Comparison of ENCODE assay signal across 26 cellular contexts in genomic region chr12:131362290-131363211, GRCh38.
"Had no signal": no experiment of that assay in that cellular context is flagged by ENCODE, and none has a peak within 500 bp of the region (broad histone marks: within the 10 kb centered on the region; RNA-seq: fewer than 3 reads in every experiment).

No MANE protein-coding gene starts in this region.

- H3K4me1 Mint-ChIP-seq: activated CD4-positive, alpha-beta T cell treated with anti-CD3 and anti-CD28 coated beads, Interleukin-2, amount 10 ng/mL, durations not matched to agents 24 days and 14 days; activated CD8-positive, alpha-beta memory T cell treated with anti-CD3 and anti-CD28 coated beads, Interleukin-2, amount 10 ng/mL, durations not matched to agents 7 days and 5 days; activated naive CD4-positive, alpha-beta T cell treated with anti-CD3 and anti-CD28 coated beads, Interleukin-2, amount 10 ng/mL, durations not matched to agents 7 days and 5 days; activated naive CD8-positive, alpha-beta T cell treated with anti-CD3 and anti-CD28 coated beads, Interleukin-2, amount 10 ng/mL, durations not matched to agents 7 days and 5 days; T-cell had no signal

- ATAC-seq: activated CD8-positive, alpha-beta memory T cell treated with anti-CD3 and anti-CD28 coated beads, Interleukin-2, amount 10 ng/mL, durations not matched to agents 7 days and 5 days; Right ventricle myocardium inferior; T-cell had no signal

- H3K9me3 Mint-ChIP-seq: activated CD4-positive, alpha-beta T cell treated with anti-CD3 and anti-CD28 coated beads, Interleukin-2, amount 10 ng/mL, durations not matched to agents 24 days and 14 days; activated naive CD4-positive, alpha-beta T cell treated with anti-CD3 and anti-CD28 coated beads, Interleukin-2, amount 10 ng/mL, durations not matched to agents 7 days and 5 days; activated naive CD8-positive, alpha-beta T cell treated with anti-CD3 and anti-CD28 coated beads, Interleukin-2, amount 10 ng/mL, durations not matched to agents 7 days and 5 days; activated T-cell treated with anti-CD3 and anti-CD28 coated beads, Interleukin-2, amount 50 U/mL, for 24 hours; activated T-helper 1 cell treated with anti-CD3 and anti-CD28 coated beads, Interleukin-12 subunit alpha, Interleukin-12 subunit beta, Interleukin-2, Interleukin-4 antibody, amounts not matched to agents 30 ng/mL and 10 ng/mL and 1 ng/mL, durations not matched to agents 14 hours and 24 hours and 36 hours; T-cell had no signal

- H3K27ac Mint-ChIP-seq: activated CD4-positive, alpha-beta T cell treated with anti-CD3 and anti-CD28 coated beads, Interleukin-2, amount 10 ng/mL, durations not matched to agents 24 days and 14 days; activated CD8-positive, alpha-beta memory T cell treated with anti-CD3 and anti-CD28 coated beads, Interleukin-2, amount 10 ng/mL, durations not matched to agents 7 days and 5 days; activated naive CD4-positive, alpha-beta T cell treated with anti-CD3 and anti-CD28 coated beads, Interleukin-2, amount 10 ng/mL, durations not matched to agents 7 days and 5 days; activated naive CD8-positive, alpha-beta T cell treated with anti-CD3 and anti-CD28 coated beads, Interleukin-2, amount 10 ng/mL, durations not matched to agents 7 days and 5 days; activated T-cell treated with anti-CD3 and anti-CD28 coated beads, Interleukin-2, amount 50 U/mL, for 24 hours; activated T-helper 1 cell treated with anti-CD3 and anti-CD28 coated beads, Interleukin-12 subunit alpha, Interleukin-12 subunit beta, Interleukin-2, Interleukin-4 antibody, amounts not matched to agents 30 ng/mL and 10 ng/mL and 1 ng/mL, durations not matched to agents 14 hours and 24 hours and 36 hours; T-cell had no signal

- H3K9me3 ChIP-seq: adrenal gland had no signal

- DNase-seq: activated CD4-positive, alpha-beta T cell treated with anti-CD3 and anti-CD28 coated beads, Interleukin-2, amount 10 ng/mL, durations not matched to agents 24 days and 14 days; activated CD4-positive, alpha-beta T cell treated with anti-CD3 and anti-CD28 coated beads, Interleukin-2, amount 50 U/mL, for 48 hours; activated CD4-positive, CD25-positive, alpha-beta regulatory T cell treated with anti-CD3 and anti-CD28 coated beads, Interleukin-2, amount 50 U/mL, for 72 hours; activated CD8-positive, alpha-beta memory T cell treated with anti-CD3 and anti-CD28 coated beads, Interleukin-2, amount 10 ng/mL, durations not matched to agents 7 days and 5 days; activated gamma-delta T cell treated with Interleukin-2 at 50 U/mL for 16 hours; activated naive CD4-positive, alpha-beta T cell treated with anti-CD3 and anti-CD28 coated beads, Interleukin-2, amount 10 ng/mL, durations not matched to agents 7 days and 5 days; activated naive CD8-positive, alpha-beta T cell treated with anti-CD3 and anti-CD28 coated beads, Interleukin-2, amount 10 ng/mL, durations not matched to agents 7 days and 5 days; activated T-cell treated with anti-CD3 and anti-CD28 coated beads, Interleukin-2, amount 50 U/mL, for 24 hours; adrenal gland; caudate nucleus; Karpas-422; NCI-H1105 treated with DMSO at 0.1 percent for 48 hours; NCI-H1436 treated with DMSO at 0.1 percent for 48 hours; NCI-H187; NCI-H2081 treated with DMSO at 0.1 percent for 48 hours; NCI-H446; NCI-H524; RPMI8226; T-helper 2 cell; T1000 had no signal

- H3K27ac ChIP-seq: adrenal gland, breast epithelium, SK-N-MC had no signal

- H3K27me3 ChIP-seq: adrenal gland had no signal

- H3K27me3 Mint-ChIP-seq: activated naive CD4-positive, alpha-beta T cell treated with anti-CD3 and anti-CD28 coated beads, Interleukin-2, amount 10 ng/mL, durations not matched to agents 7 days and 5 days had no signal

- H3K36me3 ChIP-seq: adrenal gland, breast epithelium had no signal

- H3K4me1 ChIP-seq: adrenal gland, breast epithelium had no signal

- H3K4me3 ChIP-seq: adrenal gland, breast epithelium, SK-N-MC had no signal

- H3K36me3 Mint-ChIP-seq: activated CD8-positive, alpha-beta memory T cell treated with anti-CD3 and anti-CD28 coated beads, Interleukin-2, amount 10 ng/mL, durations not matched to agents 7 days and 5 days; activated naive CD4-positive, alpha-beta T cell treated with anti-CD3 and anti-CD28 coated beads, Interleukin-2, amount 10 ng/mL, durations not matched to agents 7 days and 5 days; activated naive CD8-positive, alpha-beta T cell treated with anti-CD3 and anti-CD28 coated beads, Interleukin-2, amount 10 ng/mL, durations not matched to agents 7 days and 5 days; T-cell had no signal

- H3K4me3 Mint-ChIP-seq: activated CD4-positive, alpha-beta T cell treated with anti-CD3 and anti-CD28 coated beads, Interleukin-2, amount 10 ng/mL, durations not matched to agents 24 days and 14 days; activated CD8-positive, alpha-beta memory T cell treated with anti-CD3 and anti-CD28 coated beads, Interleukin-2, amount 10 ng/mL, durations not matched to agents 7 days and 5 days; activated naive CD4-positive, alpha-beta T cell treated with anti-CD3 and anti-CD28 coated beads, Interleukin-2, amount 10 ng/mL, durations not matched to agents 7 days and 5 days; activated naive CD8-positive, alpha-beta T cell treated with anti-CD3 and anti-CD28 coated beads, Interleukin-2, amount 10 ng/mL, durations not matched to agents 7 days and 5 days; activated T-cell treated with anti-CD3 and anti-CD28 coated beads, Interleukin-2, amount 50 U/mL, for 24 hours; activated T-helper 1 cell treated with anti-CD3 and anti-CD28 coated beads, Interleukin-12 subunit alpha, Interleukin-12 subunit beta, Interleukin-2, Interleukin-4 antibody, amounts not matched to agents 30 ng/mL and 10 ng/mL and 1 ng/mL, durations not matched to agents 14 hours and 24 hours and 36 hours; T-cell; WTC11 had no signal
